ENCODE assay signal across 14 cellular contexts in genomic region chr12:99282086-99282485, GRCh38.
"Had no signal": no experiment of that assay in that cellular context is flagged by ENCODE, and none has a peak within 500 bp of the region (broad histone marks: within the 10 kb centered on the region; RNA-seq: fewer than 3 reads in every experiment).

No MANE protein-coding gene starts in this region.

- H3K27me3 ChIP-seq: foreskin keratinocyte, ovary had no signal

- H3K36me3 ChIP-seq: ovary had no signal

- H3K9me3 ChIP-seq: ovary had no signal

- ATAC-seq: effector memory CD8-positive, alpha-beta T cell; left ventricle myocardium superior; naive thymus-derived CD8-positive, alpha-beta T cell; right cardiac atrium had no signal

- DNase-seq: effector memory CD8-positive, alpha-beta T cell; foreskin keratinocyte; immature natural killer cell; left cardiac atrium; left ventricle myocardium superior; mesenchymal stem cell; naive thymus-derived CD8-positive, alpha-beta T cell; nucleus accumbens; ovary; right cardiac atrium; stimulated activated CD4-positive, alpha-beta T cell treated with anti-CD3 and anti-CD28 coated beads, Interleukin-2, amount 100 ng/mL, for 48 hours; stimulated activated naive CD4-positive, alpha-beta T cell treated with Interleukin-2 at 50 U/mL for 16 hours had no signal

- H3K4me1 ChIP-seq: foreskin keratinocyte had no signal

- H3K4me3 ChIP-seq: lung, ovary, smooth muscle cell had no signal

- H3K27ac ChIP-seq: foreskin keratinocyte, ovary had no signal
